Comparison of ENCODE assay signal across 1 cellular context in genomic region chr1:880915-881314, GRCh38. TPM values are rescaled to one million over a fixed set of nuclear protein-coding genes. Genes with fewer than 3 reads are reported as not detected.
"Had no signal": no experiment of that assay in that cellular context is flagged by ENCODE, and none has a peak within 500 bp of the region (broad histone marks: within the 10 kb centered on the region; RNA-seq: fewer than 3 reads in every experiment).

No MANE protein-coding gene starts in this region.

RNA-seq across cellular contexts. Expression of gene SAMD11, which starts 42.8 kb away (rescaled TPM):
- total RNA-seq: subcutaneous adipose tissue had no signal
